In genomic region chr1:150553392-150554085, GRCh38 we compare ENCODE assay signal across 15 cellular contexts. TPM values are rescaled to one million over a fixed set of nuclear protein-coding genes. Genes with fewer than 3 reads are reported as not detected.
A peak's percentile ranks its signal among the peaks of the same experiment; 100 is the strongest.
DNase-seq lines count a peak whose midpoint lies in the region; ATAC-seq and TF ChIP-seq lines count a peak whose summit lies in the region.
"Had no signal": no experiment of that assay in that cellular context is flagged by ENCODE, and none has a peak within 500 bp of the region (broad histone marks: within the 10 kb centered on the region; RNA-seq: fewer than 3 reads in every experiment).

No MANE protein-coding gene starts in this region.

- H3K4me3 ChIP-seq in heart right ventricle = no peak overlapping the region
- H3K4me3 ChIP-seq in esophagus muscularis mucosa = no peak overlapping the region
- H3K4me3 ChIP-seq in ovary = no peak overlapping the region
- no peak overlapping the region for H3K4me3 ChIP-seq in aorta (ENCODE audit: low read length in 2 of 2)
- H3K4me3 ChIP-seq: thyroid gland had no signal

- DNase-seq in left cardiac atrium = peak; percentile 26
- no peak for DNase-seq in heart right ventricle
- DNase-seq in esophagus muscularis mucosa (ENCODE audit: extremely low spot score) = no peak
- peak in 2 of 5 donors; percentile 43 to 48 for DNase-seq in ovary
- DNase-seq in aorta = peak; percentile 53 to 74
- DNase-seq in HCEC 1CT = no peak
- no peak for DNase-seq in GM13976 (ENCODE audit: low spot score)
- no peak for DNase-seq in NCI-H526 treated with DMSO at 0.1 percent for 48 hours (lab: John Stamatoyannopoulos, UW)
- DNase-seq: effector memory CD8-positive, alpha-beta T cell; foreskin keratinocyte; NCI-H1436 treated with DMSO at 0.1 percent for 48 hours; NCI-H345; SK-N-SH; thyroid gland had no signal

- TF ChIP-seq POLR2A in esophagus muscularis mucosa (IDR thresholded peaks at IDR 0.05; ENCODE audit: low read depth) = no peak
- no peak for TF ChIP-seq POLR2A in ovary (IDR thresholded peaks at IDR 0.05)

- peak overlapping the region in 2 of 10 donors; percentile 87 to 94 for H3K27ac ChIP-seq in heart right ventricle
- H3K27ac ChIP-seq in esophagus muscularis mucosa (replicated peaks in 1 of 4) = peak overlapping the region; percentile 91 to 96 (median 94)
- H3K27ac ChIP-seq in ovary = peak overlapping the region; percentile 85 to 89
- H3K27ac ChIP-seq in aorta (ENCODE audit: low read depth in 1 of 2, low read length in 2 of 2) = no peak overlapping the region
- H3K27ac ChIP-seq: foreskin keratinocyte had no signal

- TF ChIP-seq CTCF in heart right ventricle (IDR thresholded peaks at IDR 0.05) (no peak), esophagus muscularis mucosa (IDR thresholded peaks at IDR 0.05) (no peak), ovary (IDR thresholded peaks at IDR 0.05) (no peak), GM13976 (IDR thresholded peaks at IDR 0.05; ENCODE audit: borderline replicate concordance, control extremely low read depth, extremely low read depth, insufficient read depth, missing control alignments) (no peak)

- no peaks in the 10 kb centered on the region for H3K27me3 ChIP-seq in heart right ventricle
- no peaks in the 10 kb centered on the region for H3K27me3 ChIP-seq in esophagus muscularis mucosa
- no peaks in the 10 kb centered on the region for H3K27me3 ChIP-seq in ovary
- H3K27me3 ChIP-seq in aorta (ENCODE audit: control insufficient read depth in 1 of 2, insufficient read depth in 2 of 2, low read length in 1 of 2) = no peaks in the 10 kb centered on the region
- H3K27me3 ChIP-seq: thyroid gland had no signal

- TF ChIP-seq EP300 in esophagus muscularis mucosa (IDR thresholded peaks at IDR 0.05) (no peak), ovary (IDR thresholded peaks at IDR 0.05) (no peak)

- H3K4me1 ChIP-seq in heart right ventricle = peaks cover 14 to 56% (median 42%) of the 10 kb centered on the region in 9 donors
- peaks cover 35 to 94% (median 69%) of the 10 kb centered on the region in 4 donors for H3K4me1 ChIP-seq in esophagus muscularis mucosa
- H3K4me1 ChIP-seq in ovary (ENCODE audit: insufficient read depth) = peaks cover 18% of the 10 kb centered on the region
- H3K4me1 ChIP-seq in aorta (ENCODE audit: control insufficient read depth in 1 of 2, insufficient read depth in 2 of 2, low read length in 2 of 2) = peaks cover 0 to 3% of the 10 kb centered on the region in 2 donors
- H3K4me1 ChIP-seq: foreskin keratinocyte had no signal

- intact Hi-C loops in left cardiac atrium (cut with DNase I) = no loop called here
- intact Hi-C loops in heart right ventricle (cut with DNase I) = loop anchor here in 3 of 10 donors (10.0 kb wide), 2 partner anchors 251 to 261 kb away; partner anchors contain the start of gene CTSK (in 1 of the 3)
- intact Hi-C loops in esophagus muscularis mucosa (cut with DNase I) = loop anchor here (10.0 kb wide), 1 partner anchor 261 kb away; no protein-coding TSS in a partner anchor
- intact Hi-C loops in ovary (cut with DNase I) = loop anchor here in 3 of 4 donors (10.0 kb wide), 3 partner anchors 71 to 261 kb away; partner anchors contain the start of genes ENSA (in 1 of the 3) and GOLPH3L (in 1 of the 3)
- intact Hi-C loops in aorta (cut with DNase I) = no loop called here

- H3K9me3 ChIP-seq in heart right ventricle = no peaks in the 10 kb centered on the region
- H3K9me3 ChIP-seq in esophagus muscularis mucosa = no peaks in the 10 kb centered on the region
- no peaks in the 10 kb centered on the region for H3K9me3 ChIP-seq in ovary
- H3K9me3 ChIP-seq in aorta (ENCODE audit: control insufficient read depth, low read length) = no peaks in the 10 kb centered on the region
- H3K9me3 ChIP-seq: SK-N-SH, thyroid gland had no signal

- in situ Hi-C loops in GM13976 (cut with MboI; ENCODE audit: low sequenced_read_pairs, unreplicated experiment) = no loop called here

- peaks cover 0 to 41% (median 0%) of the 10 kb centered on the region in 9 donors for H3K36me3 ChIP-seq in heart right ventricle
- peaks cover 6 to 48% (median 36%) of the 10 kb centered on the region in 4 donors for H3K36me3 ChIP-seq in esophagus muscularis mucosa
- H3K36me3 ChIP-seq in ovary = no peaks in the 10 kb centered on the region
- no peaks in the 10 kb centered on the region for H3K36me3 ChIP-seq in aorta (ENCODE audit: control insufficient read depth in 1 of 2, insufficient read depth in 2 of 2, low read length in 1 of 2)
- H3K36me3 ChIP-seq: thyroid gland had no signal

- ATAC-seq in left cardiac atrium (no peak), heart right ventricle (no peak), aorta (ENCODE audit: low FRiP score) (no peak)
- ATAC-seq: effector memory CD8-positive, alpha-beta T cell; foreskin keratinocyte had no signal

- 87 to 91% methylated on average over 23 of the region's 23 CpGs for WGBS in heart right ventricle, 2 donors
- WGBS in esophagus muscularis mucosa = 87% methylated on average over 23 of the region's 23 CpGs
- WGBS in ovary, 3 donors = 80 to 82% (median 80%) methylated on average over 21 to 23 of the region's 23 CpGs
- 62 to 72% methylated on average over 21 to 23 of the region's 23 CpGs for WGBS in aorta, 2 donors

RNA-seq across cellular contexts. Expression of gene ADAMTSL4, which starts 4.3 kb away (rescaled TPM):
- total RNA-seq in left cardiac atrium = 10 to 100 TPM; 31.5 to 62.5 TPM
- 10 to 100 TPM; 22.2 to 86.5 (median 40.7) TPM for total RNA-seq in heart right ventricle
- 10 to 100 TPM; 46.6 to 71.4 TPM for polyA plus RNA-seq in heart right ventricle
- 10 to 100 TPM; 33.6 to 86.1 (median 48.2) TPM for total RNA-seq in esophagus muscularis mucosa
- total RNA-seq in ovary = 10 to 100 TPM; 11.6 to 86.6 (median 22.5) TPM
- 10 to 100 TPM in 1 of 2 donors, 1 to 10 TPM in 1; 8.8 to 12.1 TPM for polyA plus RNA-seq in ovary
- total RNA-seq in aorta = 10 to 100 TPM; 94.4 to 98.0 TPM
- polyA plus RNA-seq in aorta = 10 to 100 TPM in 1 of 2 donors, 1 to 10 TPM in 1; 8.8 to 50.4 TPM
- total RNA-seq: A673 had no signal

RNA-seq across cellular contexts. Expression of gene MCL1, which starts 25.9 kb away (rescaled TPM):
- total RNA-seq in left cardiac atrium (100 to 1,000 TPM; 103 to 146 TPM), heart right ventricle (100 to 1,000 TPM in 8 of 10 donors, 10 to 100 TPM in 2; 76.4 to 155 (median 122) TPM), esophagus muscularis mucosa (100 to 1,000 TPM; 192 to 460 (median 255) TPM), ovary (100 to 1,000 TPM in 6 of 7 donors, 10 to 100 TPM in 1; 91.1 to 280 (median 145) TPM), aorta (100 to 1,000 TPM; 247 to 533 TPM)
- polyA plus RNA-seq in heart right ventricle (10 to 100 TPM; 54.3 to 77.7 TPM), ovary (100 to 1,000 TPM in 1 of 2 donors, 10 to 100 TPM in 1; 74.2 to 209 TPM), aorta (100 to 1,000 TPM; 146 to 200 TPM)

RNA-seq across cellular contexts. Expression of gene FALEC, which starts 38.0 kb away (rescaled TPM):
- total RNA-seq in left cardiac atrium = not detected
- under 1 TPM in 2 of 10 donors, not detected in 8; 0.46 to 0.60 TPM for total RNA-seq in heart right ventricle
- not detected for polyA plus RNA-seq in heart right ventricle
- total RNA-seq in esophagus muscularis mucosa = not detected
- total RNA-seq in ovary = 1 to 10 TPM in 1 of 7 donors, under 1 TPM in 2, not detected in 4; 0.69 to 1.7 (median 0.86) TPM
- polyA plus RNA-seq in ovary = under 1 TPM in 1 of 2 donors, not detected in 1; 0.51 TPM
- total RNA-seq in aorta = under 1 TPM in 1 of 2 donors, not detected in 1; 0.99 TPM
- polyA plus RNA-seq in aorta = 1 to 10 TPM in 1 of 2 donors, not detected in 1; 1.1 TPM
- total RNA-seq: A673, foreskin keratinocyte, thyroid gland had no signal

RNA-seq across cellular contexts. Expression of gene ECM1, which starts 45.6 kb away (rescaled TPM):
- total RNA-seq in left cardiac atrium (10 to 100 TPM; 40.6 to 42.2 TPM), heart right ventricle (10 to 100 TPM in 8 of 10 donors, 1 to 10 TPM in 2; 5.8 to 26.3 (median 12.8) TPM), esophagus muscularis mucosa (10 to 100 TPM; 17.4 to 32.9 (median 18.6) TPM), ovary (10 to 100 TPM in 1 of 7 donors, 1 to 10 TPM in 6; 1.8 to 11.0 (median 6.2) TPM), aorta (10 to 100 TPM; 26.3 to 57.6 TPM)
- polyA plus RNA-seq in heart right ventricle (10 to 100 TPM; 24.7 to 28.2 TPM), ovary (10 to 100 TPM in 1 of 2 donors, 1 to 10 TPM in 1; 4.3 to 16.7 TPM), aorta (10 to 100 TPM in 1 of 2 donors, 1 to 10 TPM in 1; 8.1 to 32.6 TPM)

Comparison
In these comparisons a context has a peak if more than half of its experiments do, and no peak if none do; other contexts are left out.
1. DNase-seq: peak in left cardiac atrium (single experiment) and aorta (2 of 2); none in heart right ventricle (0 of 2), esophagus muscularis mucosa (single experiment), HCEC 1CT (single experiment), GM13976 (single experiment) and NCI-H526 treated with DMSO at 0.1 percent for 48 hours (single experiment).
2. H3K27ac ChIP-seq: peak in esophagus muscularis mucosa (4 of 4) and ovary (2 of 2); none in aorta (0 of 2).
3. intact Hi-C loops: an anchor here in esophagus muscularis mucosa (10.0 kb wide) and ovary (10.0 kb wide); none called in left cardiac atrium and aorta.